In genomic region chr12:123232807-123233504, GRCh38 we compare ENCODE assay signal across 8 cellular contexts. TPM values are rescaled to one million over a fixed set of nuclear protein-coding genes. Genes with fewer than 3 reads are reported as not detected.
DNase-seq lines count a peak whose midpoint lies in the region; ATAC-seq and TF ChIP-seq lines count a peak whose summit lies in the region.

Gene MPHOSPH9, minus strand, starts transcription at chr12:123233141. Its CDS starts 2,777 bp downstream, at chr12:123230364.
Gene MTRFR, plus strand, starts transcription at chr12:123233436. Its CDS starts 20,239 bp downstream, at chr12:123253675.

- no peaks in the 10 kb centered on the region for H3K36me3 Mint-ChIP-seq in chondrocyte (ENCODE audit: low read depth)

- peak; percentile 100 for TF ChIP-seq POLR2A in GM19193 (IDR thresholded peaks at IDR 0.05; ENCODE audit: extremely low read depth, insufficient read depth, insufficient read length)

- H3K27ac Mint-ChIP-seq in chondrocyte (ENCODE audit: unreplicated experiment), result peak within 1 kb of the TSS; percentile 96

- peak within 1 kb of the TSS; percentile 83 for H3K4me3 ChIP-seq in kidney epithelial cell (ENCODE audit: low read depth, low read length)

- peak within 1 kb of the TSS; percentile 99 for H3K4me3 Mint-ChIP-seq in chondrocyte (ENCODE audit: unreplicated experiment)

- H3K4me1 Mint-ChIP-seq in chondrocyte (ENCODE audit: low read depth), result peaks cover 40% of the 10 kb centered on the region

- no peaks in the 10 kb centered on the region for H3K36me3 ChIP-seq in kidney epithelial cell (ENCODE audit: control insufficient read depth, insufficient read depth, low read length)

- TF ChIP-seq CTCF in chondrocyte (IDR thresholded peaks at IDR 0.05), result no peak
- no peak for TF ChIP-seq CTCF in kidney epithelial cell (IDR thresholded peaks at IDR 0.05; ENCODE audit: insufficient read depth, low read length, poor library complexity, severe bottlenecking)

- peak; percentile 87 for ATAC-seq in HG03439 (IDR thresholded peaks at IDR 0.05; ENCODE audit: unreplicated experiment)

- no peaks in the 10 kb centered on the region for H3K27me3 ChIP-seq in kidney epithelial cell (ENCODE audit: control insufficient read depth, insufficient read depth, low read length)

- no peaks in the 10 kb centered on the region for H3K9me3 Mint-ChIP-seq in chondrocyte (ENCODE audit: low read depth)

- no peaks in the 10 kb centered on the region for H3K27me3 Mint-ChIP-seq in chondrocyte (ENCODE audit: low read depth)

- peak; percentile 99 for DNase-seq in AML-193 (lab: John Stamatoyannopoulos, UW)
- DNase-seq in NCI-H510A treated with DMSO at 0.1 percent for 48 hours (lab: John Stamatoyannopoulos, UW), result peak; percentile 100
- DNase-seq in activated CD4-positive, alpha-beta T cell treated with anti-CD3 and anti-CD28 coated beads for 24 hours (ENCODE audit: low read depth in 2 of 2), result peak; percentile 95 to 96
- DNase-seq in chondrocyte (ENCODE audit: low spot score), result peak; percentile 100
- DNase-seq in kidney epithelial cell (ENCODE audit: low read depth), result peak; percentile 98
- DNase-seq in stimulated activated CD4-positive, alpha-beta T cell treated with anti-CD3 and anti-CD28 coated beads, Interleukin-15, amount 100 ng/mL, for 48 hours (ENCODE audit: low read depth in 2 of 2), result peak; percentile 98

RNA-seq across cellular contexts. Expression of gene MPHOSPH9, which starts in this region (rescaled TPM):
- total RNA-seq in chondrocyte (24.9 to 35.5 TPM (median 27.2 TPM) in 3 replicates), kidney epithelial cell (17.5 and 42.1 TPM in 2 replicates)

RNA-seq across cellular contexts. Expression of gene MTRFR, which starts in this region (rescaled TPM):
- total RNA-seq in chondrocyte (11.5 to 14.4 TPM (median 12.2 TPM) in 3 replicates), kidney epithelial cell (10.9 and 18.5 TPM in 2 replicates)

Comparison
In these comparisons a context has a peak if more than half of its experiments do, and no peak if none do; other contexts are left out.
1. Peak in every context shown above with its lines: DNase-seq, ATAC-seq and H3K4me3 ChIP-seq.